8 cellular contexts compared by ENCODE assay signal in the genomic region with DNA sequence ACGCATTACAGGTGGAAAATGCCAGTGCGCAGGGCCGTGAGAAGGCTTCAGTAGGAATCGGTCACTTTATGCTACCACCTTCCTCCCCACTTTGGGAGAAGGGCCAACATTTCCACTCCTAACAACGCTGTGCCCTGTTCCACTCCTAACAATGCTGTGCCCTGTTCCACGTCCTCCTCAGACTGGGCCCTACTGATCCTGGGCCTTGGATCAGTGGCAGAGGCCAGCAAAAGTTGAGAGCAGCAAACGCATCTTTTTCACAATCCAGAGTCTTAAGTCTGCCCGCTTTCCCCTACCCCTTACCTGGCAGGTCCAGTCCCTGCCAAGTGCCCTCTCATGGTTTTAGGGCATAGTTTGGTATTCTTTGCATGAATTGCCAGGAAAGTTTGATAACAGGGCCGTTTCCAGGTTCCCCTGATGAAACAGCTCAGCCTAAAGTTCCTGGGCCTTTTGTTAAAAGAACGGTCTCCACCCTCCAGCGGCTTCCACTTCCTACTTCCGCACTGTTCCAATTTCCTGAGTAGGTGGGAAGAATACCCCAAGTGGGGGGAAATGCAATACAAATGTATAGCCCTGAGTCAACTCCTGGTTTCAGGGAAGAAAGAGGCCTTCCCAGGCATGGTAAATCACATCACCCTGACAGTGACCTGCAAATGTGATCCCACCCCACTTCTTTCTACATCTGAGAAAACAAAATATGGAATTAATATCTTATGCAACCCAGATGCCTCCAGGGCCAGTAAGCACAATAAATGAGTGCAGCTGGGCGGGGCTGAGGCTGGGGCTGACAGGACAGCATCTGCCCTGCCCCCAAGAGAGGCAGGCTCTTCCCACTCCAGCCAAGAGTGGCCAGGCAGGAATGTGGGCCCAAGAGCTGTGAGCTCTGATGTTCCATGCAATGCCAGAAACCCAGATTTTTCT. TPM values are rescaled to one million over a fixed set of nuclear protein-coding genes. Genes with fewer than 3 reads are reported as not detected.
DNase-seq lines count a peak whose midpoint lies in the region; ATAC-seq and TF ChIP-seq lines count a peak whose summit lies in the region.

No MANE protein-coding gene starts in this region.

- no peaks in the 10 kb centered on the region for H3K27me3 ChIP-seq in adipocyte (replicated peaks; ENCODE audit: control insufficient read depth, insufficient read depth, low read length)
- H3K27me3 ChIP-seq in left ventricle myocardium inferior (ENCODE audit: low read depth) = no peaks in the 10 kb centered on the region

- peak overlapping the region; percentile 92 for H3K9ac ChIP-seq in adipocyte (ENCODE audit: low read length)

- TF ChIP-seq CTCF in left ventricle myocardium inferior (IDR thresholded peaks at IDR 0.05; ENCODE audit: borderline replicate concordance) = no peak

- no peaks in the 10 kb centered on the region for H3K27me3 Mint-ChIP-seq in activated CD4-positive, alpha-beta T cell treated with anti-CD3 and anti-CD28 coated beads, Interleukin-2, amount 10 ng/mL, durations not matched to agents 24 days and 14 days

- no peak for ATAC-seq in GM18498 (IDR thresholded peaks at IDR 0.05; ENCODE audit: unreplicated experiment)

- H3K9me3 ChIP-seq in adipocyte (ENCODE audit: control insufficient read depth, low read length) = no peaks in the 10 kb centered on the region
- no peaks in the 10 kb centered on the region for H3K9me3 ChIP-seq in left ventricle myocardium inferior (replicated peaks)

- peak; percentile 98 for DNase-seq in HCEC 1CT
- peak; percentile 98 for DNase-seq in adipocyte (ENCODE audit: low read depth)
- DNase-seq in left ventricle myocardium inferior = peak; percentile 90
- peak; percentile 65 for DNase-seq in pulmonary artery endothelial cell (ENCODE audit: low read depth, low spot score)
- DNase-seq in stimulated activated CD4-positive, alpha-beta T cell treated with anti-CD3 and anti-CD28 coated beads, Interleukin-4, amount 100 ng/mL, for 1 hour = no peak
- no peak for DNase-seq in activated CD4-positive, alpha-beta T cell treated with anti-CD3 and anti-CD28 coated beads, Interleukin-2, amount 10 ng/mL, durations not matched to agents 24 days and 14 days
- DNase-seq in NCI-H2107 (lab: John Stamatoyannopoulos, UW) = no peak

- no peak overlapping the region for H3K27ac Mint-ChIP-seq in activated CD4-positive, alpha-beta T cell treated with anti-CD3 and anti-CD28 coated beads, Interleukin-2, amount 10 ng/mL, durations not matched to agents 24 days and 14 days

- H3K4me1 Mint-ChIP-seq in activated CD4-positive, alpha-beta T cell treated with anti-CD3 and anti-CD28 coated beads, Interleukin-2, amount 10 ng/mL, durations not matched to agents 24 days and 14 days = peaks cover 44% of the 10 kb centered on the region

- no peaks in the 10 kb centered on the region for H3K9me3 Mint-ChIP-seq in activated CD4-positive, alpha-beta T cell treated with anti-CD3 and anti-CD28 coated beads, Interleukin-2, amount 10 ng/mL, durations not matched to agents 24 days and 14 days

- peaks cover 26% of the 10 kb centered on the region for H3K36me3 ChIP-seq in adipocyte (ENCODE audit: control insufficient read depth, insufficient read depth, low read length, severe bottlenecking)
- peaks cover 25% of the 10 kb centered on the region for H3K36me3 ChIP-seq in left ventricle myocardium inferior

- intact Hi-C loops in left ventricle myocardium inferior (cut with micrococcal nuclease) = no loop called here
- intact Hi-C loops in activated CD4-positive, alpha-beta T cell treated with anti-CD3 and anti-CD28 coated beads, Interleukin-2, amount 10 ng/mL, durations not matched to agents 24 days and 14 days (cut with micrococcal nuclease) = no loop called here

- H3K4me3 ChIP-seq in adipocyte (ENCODE audit: low read length) (peak overlapping the region; percentile 71), left ventricle myocardium inferior (peak overlapping the region; percentile 56)

- no peak overlapping the region for H3K4me3 Mint-ChIP-seq in activated CD4-positive, alpha-beta T cell treated with anti-CD3 and anti-CD28 coated beads, Interleukin-2, amount 10 ng/mL, durations not matched to agents 24 days and 14 days

- H3K4me1 ChIP-seq in adipocyte (ENCODE audit: control insufficient read depth, insufficient read depth, low read length) (peaks cover 97% of the 10 kb centered on the region), left ventricle myocardium inferior (peaks cover 98% of the 10 kb centered on the region)

- peak overlapping the region; percentile 99 for H3K27ac ChIP-seq in left ventricle myocardium inferior (replicated peaks)

- peaks cover 24% of the 10 kb centered on the region for H3K36me3 Mint-ChIP-seq in activated CD4-positive, alpha-beta T cell treated with anti-CD3 and anti-CD28 coated beads, Interleukin-2, amount 10 ng/mL, durations not matched to agents 24 days and 14 days (ENCODE audit: low read depth)

RNA-seq across cellular contexts. Expression of gene KCTD10, which starts 15.0 kb away (rescaled TPM):
- 21.5 TPM for total RNA-seq in left ventricle myocardium inferior
- 88.1 and 102 TPM in 2 replicates for total RNA-seq in pulmonary artery endothelial cell
- total RNA-seq in activated CD4-positive, alpha-beta T cell treated with anti-CD3 and anti-CD28 coated beads, Interleukin-2, amount 10 ng/mL, durations not matched to agents 24 days and 14 days = 47.5 and 48.5 TPM in 2 replicates

RNA-seq across cellular contexts. Expression of gene UBE3B, which starts 15.3 kb away (rescaled TPM):
- 56.0 TPM for total RNA-seq in left ventricle myocardium inferior
- total RNA-seq in pulmonary artery endothelial cell = 35.3 and 49.3 TPM in 2 replicates
- 28.9 and 32.2 TPM in 2 replicates for total RNA-seq in activated CD4-positive, alpha-beta T cell treated with anti-CD3 and anti-CD28 coated beads, Interleukin-2, amount 10 ng/mL, durations not matched to agents 24 days and 14 days

Comparison
In these comparisons a context has a peak if more than half of its experiments do, and no peak if none do; other contexts are left out.
1. DNase-seq: peak in HCEC 1CT (single experiment), adipocyte (single experiment), left ventricle myocardium inferior (single experiment) and pulmonary artery endothelial cell (single experiment); none in stimulated activated CD4-positive, alpha-beta T cell treated with anti-CD3 and anti-CD28 coated beads, Interleukin-4, amount 100 ng/mL, for 1 hour (single experiment), activated CD4-positive, alpha-beta T cell treated with anti-CD3 and anti-CD28 coated beads, Interleukin-2, amount 10 ng/mL, durations not matched to agents 24 days and 14 days (single experiment) and NCI-H2107 (single experiment).